ENCODE assay signal across 30 cellular contexts in the genomic region with DNA sequence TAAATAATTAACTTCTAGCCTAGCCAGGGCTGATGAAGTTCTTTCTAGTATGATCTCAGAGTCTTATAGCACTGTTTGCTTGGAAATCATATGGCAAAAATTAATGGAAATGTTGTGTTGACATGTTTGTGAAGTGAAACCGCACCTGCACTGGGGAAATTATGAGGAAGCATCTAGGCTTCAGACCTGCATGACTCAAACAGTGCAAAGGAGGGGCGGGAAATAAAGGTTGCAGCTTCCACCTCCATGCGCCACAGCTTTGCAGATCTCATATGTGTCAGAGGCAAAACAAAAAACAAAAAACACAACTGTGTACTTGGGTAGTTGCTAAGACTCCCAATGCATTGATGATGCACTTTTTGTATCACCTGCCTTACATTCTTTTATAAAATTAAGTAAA.
"Had no signal": no experiment of that assay in that cellular context is flagged by ENCODE, and none has a peak within 500 bp of the region (broad histone marks: within the 10 kb centered on the region; RNA-seq: fewer than 3 reads in every experiment).

No MANE protein-coding gene starts in this region.

- H3K27ac ChIP-seq: brain microvascular endothelial cell, cardiac muscle cell, KMS-11, VCaP had no signal

- H3K36me3 ChIP-seq: brain microvascular endothelial cell, cardiac muscle cell had no signal

- DNase-seq: activated CD4-positive, alpha-beta memory T cell treated with anti-CD3 and anti-CD28 coated beads, Interleukin-2, amount 10 ng/mL, durations not matched to agents 7 days and 5 days; activated CD4-positive, alpha-beta T cell treated with anti-CD3 and anti-CD28 coated beads for 1 hour; activated CD4-positive, alpha-beta T cell treated with anti-CD3 and anti-CD28 coated beads for 48 hours; activated CD4-positive, CD25-positive, alpha-beta regulatory T cell; activated CD8-positive, alpha-beta memory T cell treated with anti-CD3 and anti-CD28 coated beads for 24 hours; activated CD8-positive, alpha-beta memory T cell treated with anti-CD3 and anti-CD28 coated beads, Interleukin-2, amount 10 ng/mL, durations not matched to agents 7 days and 5 days; activated CD8-positive, alpha-beta memory T cell treated with anti-CD3 and anti-CD28 coated beads, Interleukin-2, amount 50 U/mL, for 48 hours; activated effector memory CD4-positive, alpha-beta T cell treated with anti-CD3 and anti-CD28 coated beads, Interleukin-2, amount 50 U/mL, for 16 hours; activated naive CD4-positive, alpha-beta T cell; activated naive CD4-positive, alpha-beta T cell treated with anti-CD3 and anti-CD28 coated beads, Interleukin-2, amount 50 U/mL, for 16 hours; activated naive CD8-positive, alpha-beta T cell treated with anti-CD3 and anti-CD28 coated beads for 36 hours; activated T-cell treated with anti-CD3 and anti-CD28 coated beads, Interleukin-2, amount 50 U/mL, for 48 hours; amniotic stem cell; aorta; brain microvascular endothelial cell; NCI-H1105; NCI-H187 treated with DMSO at 0.1 percent for 48 hours; NCI-H2081; NCI-H226; NCI-H524 treated with DMSO at 0.1 percent for 48 hours; NCI-H748 treated with DMSO at 0.1 percent for 48 hours; NK-92 treated with Interleukin-12 subunit alpha and Interleukin-12 subunit beta, amount 100 ng/mL, for 24 hours; Right ventricle myocardium superior; SW 1271; T-helper 1 cell; T-helper 2 cell; T-helper 9 cell had no signal

- H3K27me3 ChIP-seq: brain microvascular endothelial cell, cardiac muscle cell had no signal

- ATAC-seq: activated CD8-positive, alpha-beta memory T cell treated with anti-CD3 and anti-CD28 coated beads, Interleukin-2, amount 10 ng/mL, durations not matched to agents 7 days and 5 days had no signal

- H3K4me3 ChIP-seq: cardiac muscle cell had no signal
